In genomic region chr14:60212503-60213371, GRCh38 we compare ENCODE assay signal across 1 cellular context.
A peak's percentile ranks its signal among the peaks of the same experiment; 100 is the strongest.
TF ChIP-seq lines count a peak whose summit lies in the region.

No MANE protein-coding gene starts in this region.

TF ChIP-seq in GM12878, 131 proteins besides CTCF, POLR2A, EP300 and RAD21 (continued from another document):
- TF ChIP-seq ZZZ3 (IDR thresholded peaks at IDR 0.05; ENCODE audit: control insufficient read depth, insufficient read length, low read depth) (no peak), CBX3 (IDR thresholded peaks at IDR 0.05; ENCODE audit: borderline replicate concordance, low read depth) (no peak), RAD51 (IDR thresholded peaks at IDR 0.05) (no peak; the same call in 1 of the 2 replicates), ATF2 (IDR thresholded peaks at IDR 0.05; ENCODE audit: low read length) (peak; percentile 98), TBL1XR1 (IDR thresholded peaks at IDR 0.05; ENCODE audit: low read depth, low read length) (peak; percentile 84), TARDBP (IDR thresholded peaks at IDR 0.05; ENCODE audit: borderline replicate concordance) (no peak), NFIC (IDR thresholded peaks at IDR 0.05; ENCODE audit: low read depth, low read length) (peak; percentile 91), ZBED1 (IDR thresholded peaks at IDR 0.05; ENCODE audit: borderline replicate concordance) (no peak), SP1 (IDR thresholded peaks at IDR 0.05; ENCODE audit: low read depth, low read length) (peak; percentile 53), WRNIP1 (IDR thresholded peaks at IDR 0.05; ENCODE audit: borderline replicate concordance, low read depth, low read length) (no peak), MLLT1 (IDR thresholded peaks at IDR 0.05) (peak; percentile 35; the same call in 1 of the 2 replicates), ZNF384 (IDR thresholded peaks at IDR 0.05; ENCODE audit: borderline replicate concordance, low read depth, low read length) (no peak), CEBPZ (IDR thresholded peaks at IDR 0.05; ENCODE audit: low read depth, low read length) (no peak), NBN (IDR thresholded peaks at IDR 0.05) (peak; percentile 94), SMAD1 (IDR thresholded peaks at IDR 0.05; ENCODE audit: low read depth, partially characterized antibody) (peak; percentile 83), E2F8 (IDR thresholded peaks at IDR 0.05; ENCODE audit: low read depth, partially characterized antibody) (no peak), SREBF1 (IDR thresholded peaks at IDR 0.05; ENCODE audit: low read length) (peak; percentile 92), MEF2B (IDR thresholded peaks at IDR 0.05; ENCODE audit: partially characterized antibody, poor library complexity, severe bottlenecking) (peak; percentile 78), KLF5 (IDR thresholded peaks at IDR 0.05; ENCODE audit: partially characterized antibody) (peak; percentile 98), IRF3 (IDR thresholded peaks at IDR 0.05) (no peak), BHLHE40 (IDR thresholded peaks at IDR 0.05; ENCODE audit: borderline replicate concordance in 1 of 2, low read depth in 2 of 2, low read length in 1 of 2) (peak; percentile 90 to 93), TAF1 (IDR thresholded peaks at IDR 0.05; ENCODE audit: borderline replicate concordance, low read depth, low read length) (no peak), BCL11A (IDR thresholded peaks at IDR 0.05; ENCODE audit: low read depth, low read length) (peak; percentile 61; the same call in 1 of the 2 replicates), KDM1A (IDR thresholded peaks at IDR 0.05; ENCODE audit: borderline replicate concordance) (no peak), YY1 (IDR thresholded peaks at IDR 0.05; ENCODE audit: low read depth, low read length) (no peak), NR2C2 (IDR thresholded peaks at IDR 0.05; ENCODE audit: borderline replicate concordance, control insufficient read depth, insufficient read length, low read depth) (no peak), EGR1 (IDR thresholded peaks at IDR 0.05; ENCODE audit: borderline replicate concordance in 1 of 2, low read depth in 2 of 2, low read length in 2 of 2) (no peak), IRF5 (IDR thresholded peaks at IDR 0.05; ENCODE audit: borderline replicate concordance) (no peak), FOS (IDR thresholded peaks at IDR 0.05; ENCODE audit: borderline replicate concordance, extremely low read depth, insufficient read length) (no peak), ESRRA (IDR thresholded peaks at IDR 0.05; ENCODE audit: low read length) (no peak), ATF3 (IDR thresholded peaks at IDR 0.05; ENCODE audit: borderline replicate concordance, extremely low read depth, low read depth, low read length) (no peak), ASH2L (IDR thresholded peaks at IDR 0.05; ENCODE audit: borderline replicate concordance, low read depth) (no peak), MXI1 (IDR thresholded peaks at IDR 0.05; ENCODE audit: low read depth, low read length) (no peak), RELA (IDR thresholded peaks at IDR 0.05; ENCODE audit: borderline replicate concordance, partially characterized antibody) (no peak), CREB1 (IDR thresholded peaks at IDR 0.05; ENCODE audit: low read depth) (peak; percentile 80), SRF (IDR thresholded peaks at IDR 0.05; ENCODE audit: low read depth in 2 of 2, low read length in 2 of 2) (no peak), IKZF1 (conservative IDR thresholded peaks at IDR 0.05) (peak; percentile 69), CREM (IDR thresholded peaks at IDR 0.05; ENCODE audit: low read depth) (peak; percentile 80), NFXL1 (IDR thresholded peaks at IDR 0.05; ENCODE audit: borderline replicate concordance) (no peak), SIX5 (IDR thresholded peaks at IDR 0.05; ENCODE audit: low read depth, low read length, severe bottlenecking) (no peak), JUND (IDR thresholded peaks at IDR 0.05; ENCODE audit: low read depth, low read length) (peak; percentile 95)
